Comparison of ENCODE assay signal across 1 cellular context in genomic region chr14:92759300-92759678, GRCh38.
TF ChIP-seq lines count a peak whose summit lies in the region.

No MANE protein-coding gene starts in this region.

TF ChIP-seq in H1, 55 proteins besides CTCF, POLR2A, EP300 and RAD21:
- TF ChIP-seq TBP (IDR thresholded peaks at IDR 0.05; ENCODE audit: low read depth, low read length) (0 out of 2 replicates have a peak, but pooled peaks have one; percentile 22), GTF2F1 (IDR thresholded peaks at IDR 0.05; ENCODE audit: borderline replicate concordance, low read depth, low read length) (no peak), TAF1 (IDR thresholded peaks at IDR 0.05; ENCODE audit: low read depth, low read length) (0 out of 2 replicates have a peak, but pooled peaks have one; percentile 32), CEBPB (IDR thresholded peaks at IDR 0.05; ENCODE audit: low read depth, low read length) (no peak)
